ENCODE assay signal across 17 cellular contexts in genomic region chr14:53209370-53209769, GRCh38. TPM values are rescaled to one million over a fixed set of nuclear protein-coding genes. Genes with fewer than 3 reads are reported as not detected.
DNase-seq lines count a peak whose midpoint lies in the region; ATAC-seq and TF ChIP-seq lines count a peak whose summit lies in the region.
"Had no signal": no experiment of that assay in that cellular context is flagged by ENCODE, and none has a peak within 500 bp of the region (broad histone marks: within the 10 kb centered on the region; RNA-seq: fewer than 3 reads in every experiment).

No MANE protein-coding gene starts in this region.

- H3K9me3 ChIP-seq in body of pancreas (no peaks in the 10 kb centered on the region), upper lobe of right lung (no peaks in the 10 kb centered on the region)
- H3K9me3 ChIP-seq: thyroid gland had no signal

- H3K27ac ChIP-seq in body of pancreas (peak overlapping the region in 1 of 4 donors; percentile 56), upper lobe of right lung (no peak overlapping the region)
- H3K27ac ChIP-seq: BLaER1 treated with 17β-estradiol and CSF1 and Interleukin-3, amounts not matched to agents 10 nM and 100 nM; heart right ventricle; thyroid gland had no signal

- no peak overlapping the region for H3K4me3 ChIP-seq in NB4 (ENCODE audit: low read depth, low read length)
- H3K4me3 ChIP-seq in body of pancreas = no peak overlapping the region
- no peak overlapping the region for H3K4me3 ChIP-seq in upper lobe of right lung
- H3K4me3 ChIP-seq: BLaER1 treated with 17β-estradiol and CSF1 and Interleukin-3, amounts not matched to agents 10 nM and 100 nM; heart right ventricle; thyroid gland had no signal

- H3K27me3 ChIP-seq in body of pancreas (no peaks in the 10 kb centered on the region), upper lobe of right lung (no peaks in the 10 kb centered on the region)
- H3K27me3 ChIP-seq: BLaER1 treated with 17β-estradiol and CSF1 and Interleukin-3, amounts not matched to agents 10 nM and 100 nM; heart right ventricle; thyroid gland had no signal

- TF ChIP-seq CTCF in NB4 (IDR thresholded peaks at IDR 0.05; ENCODE audit: low read depth, low read length) (no peak), body of pancreas (IDR thresholded peaks at IDR 0.05) (no peak), upper lobe of right lung (IDR thresholded peaks at IDR 0.05) (no peak)

- intact Hi-C loops in body of pancreas (cut with DNase I) = no loop called here
- intact Hi-C loops in upper lobe of right lung (cut with DNase I) = no loop called here

- H3K36me3 ChIP-seq in body of pancreas (replicated peaks in 1 of 2; ENCODE audit: insufficient read depth in 1 of 2, low read depth in 2 of 2) (no peaks in the 10 kb centered on the region), upper lobe of right lung (no peaks in the 10 kb centered on the region)
- H3K36me3 ChIP-seq: BLaER1 treated with 17β-estradiol and CSF1 and Interleukin-3, amounts not matched to agents 10 nM and 100 nM; heart right ventricle; thyroid gland had no signal

- peak; percentile 77 for ATAC-seq in body of pancreas
- peak; percentile 24 for ATAC-seq in upper lobe of right lung
- no peak for ATAC-seq in esophagus mucosa
- ATAC-seq: activated naive CD8-positive, alpha-beta T cell treated with anti-CD3 and anti-CD28 coated beads, Interleukin-2, amount 50 U/mL, for 24 hours; activated T-helper 17 cell treated with anti-CD3 and anti-CD28 coated beads, Interleukin-2, amount 50 U/mL, for 72 hours had no signal

- WGBS in body of pancreas, 2 donors = 5 to 10% methylated on average over 2 of the region's 2 CpGs

- TF ChIP-seq POLR2A in NB4 (IDR thresholded peaks at IDR 0.05; ENCODE audit: extremely low read depth, insufficient read length) (no peak), body of pancreas (IDR thresholded peaks at IDR 0.05) (no peak)

- H3K4me1 ChIP-seq in body of pancreas (peaks cover 6% of the 10 kb centered on the region), upper lobe of right lung (peaks cover 3% of the 10 kb centered on the region)
- H3K4me1 ChIP-seq: thyroid gland had no signal

- DNase-seq in NB4 (ENCODE audit: low read depth) (peak; percentile 34), body of pancreas (peak in 3 of 4 donors; percentile 23 to 54 (median 42)), iris pigment epithelial cell (ENCODE audit: low read depth) (peak; percentile 51), upper lobe of right lung (no peak), DMS153 (lab: John Stamatoyannopoulos, UW) (no peak), RKO (ENCODE audit: low spot score) (no peak)
- DNase-seq: activated CD8-positive, alpha-beta memory T cell treated with anti-CD3 and anti-CD28 coated beads for 24 hours; activated naive CD8-positive, alpha-beta T cell treated with anti-CD3 and anti-CD28 coated beads, Interleukin-2, amount 50 U/mL, for 24 hours; DMS53; endodermal cell; heart right ventricle; NCI-H2081 treated with DMSO at 0.1 percent for 48 hours; stimulated activated CD4-positive, alpha-beta T cell treated with anti-CD3 and anti-CD28 coated beads, Interleukin-4, amount 100 ng/mL, for 24 hours; thyroid gland had no signal

RNA-seq across cellular contexts. Expression of gene DDHD1, which starts 56.2 kb away (rescaled TPM):
- 10 to 100 TPM in 1 of 2 donors, 1 to 10 TPM in 1; 7.6 to 22.6 TPM for total RNA-seq in body of pancreas
- 25.3 TPM for total RNA-seq in upper lobe of right lung
- 2.8 TPM for total RNA-seq in esophagus mucosa

Comparison
In these comparisons a context has a peak if more than half of its experiments do, and no peak if none do; other contexts are left out.
1. DNase-seq: peak in NB4 (single experiment), body of pancreas (3 of 4) and iris pigment epithelial cell (single experiment); none in upper lobe of right lung (single experiment), DMS153 (single experiment) and RKO (single experiment).